12 cellular contexts compared by ENCODE assay signal in the genomic region with DNA sequence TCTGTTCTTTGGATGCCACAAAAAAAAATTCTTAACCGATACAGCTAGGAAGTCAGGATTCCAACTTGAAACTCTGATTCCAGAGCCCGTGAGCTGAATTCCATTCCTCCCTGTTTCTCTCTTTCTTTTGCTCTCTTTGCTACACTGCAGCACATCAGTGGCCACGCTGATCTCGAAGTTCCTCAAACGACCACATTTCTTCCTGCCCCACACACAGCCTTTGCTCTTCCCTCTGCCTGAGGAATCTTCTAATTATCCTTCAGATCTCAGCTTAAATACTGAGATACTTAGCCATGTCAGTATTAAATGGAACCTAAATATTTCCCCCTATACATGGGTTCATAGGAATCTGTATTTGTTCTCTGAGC.
A peak's percentile ranks its signal among the peaks of the same experiment; 100 is the strongest.
DNase-seq lines count a peak whose midpoint lies in the region; ATAC-seq, FAIRE-seq and TF ChIP-seq lines count a peak whose summit lies in the region.
"Had no signal": no experiment of that assay in that cellular context is flagged by ENCODE, and none has a peak within 500 bp of the region (broad histone marks: within the 10 kb centered on the region; RNA-seq: fewer than 3 reads in every experiment).

No MANE protein-coding gene starts in this region.

- no peak for TF ChIP-seq POLR2A in GM12891 (IDR thresholded peaks at IDR 0.05; ENCODE audit: low read depth, low read length)

- TF ChIP-seq CTCF in chondrocyte (IDR thresholded peaks at IDR 0.05), result no peak

- H3K27me3 Mint-ChIP-seq in activated naive CD4-positive, alpha-beta T cell treated with anti-CD3 and anti-CD28 coated beads, Interleukin-2, amount 50 U/mL, for 24 hours, result no peaks in the 10 kb centered on the region
- H3K27me3 Mint-ChIP-seq in chondrocyte (ENCODE audit: low read depth), result no peaks in the 10 kb centered on the region
- H3K27me3 Mint-ChIP-seq in stimulated activated memory B cell treated with anti-CD40 and anti-IgM and Interleukin-4, amounts not matched to agents 10 μg/mL and 1 μg/mL and 100 μg/mL, for 72 hours, result no peaks in the 10 kb centered on the region

- ATAC-seq in stimulated activated memory B cell treated with anti-CD40 and anti-IgM and Interleukin-4, amounts not matched to agents 10 μg/mL and 1 μg/mL and 100 μg/mL, for 72 hours, result no peak
- ATAC-seq in HG02642 (IDR thresholded peaks at IDR 0.05; ENCODE audit: poor library complexity, unreplicated experiment), result no peak
- ATAC-seq: left lobe of liver had no signal

- FAIRE-seq in GM12891 (lab: Jason Lieb, UNC), result no peak
- FAIRE-seq: HTR-8/SVneo had no signal

- peaks cover 94% of the 10 kb centered on the region for H3K4me1 Mint-ChIP-seq in activated naive CD4-positive, alpha-beta T cell treated with anti-CD3 and anti-CD28 coated beads, Interleukin-2, amount 50 U/mL, for 24 hours
- H3K4me1 Mint-ChIP-seq in chondrocyte (ENCODE audit: low read depth), result peaks cover 70% of the 10 kb centered on the region
- peaks cover 78% of the 10 kb centered on the region for H3K4me1 Mint-ChIP-seq in stimulated activated memory B cell treated with anti-CD40 and anti-IgM and Interleukin-4, amounts not matched to agents 10 μg/mL and 1 μg/mL and 100 μg/mL, for 72 hours

- DNase-seq in activated naive CD4-positive, alpha-beta T cell treated with anti-CD3 and anti-CD28 coated beads, Interleukin-2, amount 50 U/mL, for 16 hours, result no peak
- DNase-seq in OCI-M1 (lab: John Stamatoyannopoulos, UW) (peak; percentile 48), chondrocyte (ENCODE audit: low spot score) (no peak), globus pallidus (ENCODE audit: low spot score) (no peak), GM12891 (ENCODE audit: insufficient read length, low spot score) (no peak)
- DNase-seq: central memory CD4-positive, alpha-beta T cell; Right ventricle myocardium superior had no signal

- peak overlapping the region; percentile 94 for H3K27ac Mint-ChIP-seq in activated naive CD4-positive, alpha-beta T cell treated with anti-CD3 and anti-CD28 coated beads, Interleukin-2, amount 50 U/mL, for 24 hours
- peak overlapping the region; percentile 78 for H3K27ac Mint-ChIP-seq in chondrocyte (ENCODE audit: unreplicated experiment)
- peak overlapping the region; percentile 88 for H3K27ac Mint-ChIP-seq in stimulated activated memory B cell treated with anti-CD40 and anti-IgM and Interleukin-4, amounts not matched to agents 10 μg/mL and 1 μg/mL and 100 μg/mL, for 72 hours

- peaks cover 18% of the 10 kb centered on the region for H3K36me3 Mint-ChIP-seq in activated naive CD4-positive, alpha-beta T cell treated with anti-CD3 and anti-CD28 coated beads, Interleukin-2, amount 50 U/mL, for 24 hours
- peaks cover 4% of the 10 kb centered on the region for H3K36me3 Mint-ChIP-seq in chondrocyte (ENCODE audit: low read depth)
- H3K36me3 Mint-ChIP-seq in stimulated activated memory B cell treated with anti-CD40 and anti-IgM and Interleukin-4, amounts not matched to agents 10 μg/mL and 1 μg/mL and 100 μg/mL, for 72 hours, result peaks cover 6% of the 10 kb centered on the region

- peak overlapping the region; percentile 77 for H3K4me3 Mint-ChIP-seq in activated naive CD4-positive, alpha-beta T cell treated with anti-CD3 and anti-CD28 coated beads, Interleukin-2, amount 50 U/mL, for 24 hours
- H3K4me3 Mint-ChIP-seq in chondrocyte (ENCODE audit: unreplicated experiment), result no peak overlapping the region
- H3K4me3 Mint-ChIP-seq in stimulated activated memory B cell treated with anti-CD40 and anti-IgM and Interleukin-4, amounts not matched to agents 10 μg/mL and 1 μg/mL and 100 μg/mL, for 72 hours, result peak overlapping the region; percentile 13

- no peaks in the 10 kb centered on the region for H3K9me3 Mint-ChIP-seq in activated naive CD4-positive, alpha-beta T cell treated with anti-CD3 and anti-CD28 coated beads, Interleukin-2, amount 50 U/mL, for 24 hours
- no peaks in the 10 kb centered on the region for H3K9me3 Mint-ChIP-seq in chondrocyte (ENCODE audit: low read depth)
- peaks cover 3% of the 10 kb centered on the region for H3K9me3 Mint-ChIP-seq in stimulated activated memory B cell treated with anti-CD40 and anti-IgM and Interleukin-4, amounts not matched to agents 10 μg/mL and 1 μg/mL and 100 μg/mL, for 72 hours

TF ChIP-seq in GM12891, 5 proteins besides CTCF, POLR2A, EP300 and RAD21:
- no peak for TF ChIP-seq SPI1 (IDR thresholded peaks at IDR 0.05; ENCODE audit: low read depth, low read length)
- TF ChIP-seq PAX5 (IDR thresholded peaks at IDR 0.05; ENCODE audit: insufficient read depth, low read length, severe bottlenecking), result no peak
- no peak for TF ChIP-seq POU2F2 (IDR thresholded peaks at IDR 0.05; ENCODE audit: low read depth, low read length)
- no peak for TF ChIP-seq POLR2AphosphoS5 (IDR thresholded peaks at IDR 0.05; ENCODE audit: low read depth, low read length)
- no peak for TF ChIP-seq TAF1 (IDR thresholded peaks at IDR 0.05; ENCODE audit: low read depth, low read length)
